12 cellular contexts compared by ENCODE assay signal in the genomic region with DNA sequence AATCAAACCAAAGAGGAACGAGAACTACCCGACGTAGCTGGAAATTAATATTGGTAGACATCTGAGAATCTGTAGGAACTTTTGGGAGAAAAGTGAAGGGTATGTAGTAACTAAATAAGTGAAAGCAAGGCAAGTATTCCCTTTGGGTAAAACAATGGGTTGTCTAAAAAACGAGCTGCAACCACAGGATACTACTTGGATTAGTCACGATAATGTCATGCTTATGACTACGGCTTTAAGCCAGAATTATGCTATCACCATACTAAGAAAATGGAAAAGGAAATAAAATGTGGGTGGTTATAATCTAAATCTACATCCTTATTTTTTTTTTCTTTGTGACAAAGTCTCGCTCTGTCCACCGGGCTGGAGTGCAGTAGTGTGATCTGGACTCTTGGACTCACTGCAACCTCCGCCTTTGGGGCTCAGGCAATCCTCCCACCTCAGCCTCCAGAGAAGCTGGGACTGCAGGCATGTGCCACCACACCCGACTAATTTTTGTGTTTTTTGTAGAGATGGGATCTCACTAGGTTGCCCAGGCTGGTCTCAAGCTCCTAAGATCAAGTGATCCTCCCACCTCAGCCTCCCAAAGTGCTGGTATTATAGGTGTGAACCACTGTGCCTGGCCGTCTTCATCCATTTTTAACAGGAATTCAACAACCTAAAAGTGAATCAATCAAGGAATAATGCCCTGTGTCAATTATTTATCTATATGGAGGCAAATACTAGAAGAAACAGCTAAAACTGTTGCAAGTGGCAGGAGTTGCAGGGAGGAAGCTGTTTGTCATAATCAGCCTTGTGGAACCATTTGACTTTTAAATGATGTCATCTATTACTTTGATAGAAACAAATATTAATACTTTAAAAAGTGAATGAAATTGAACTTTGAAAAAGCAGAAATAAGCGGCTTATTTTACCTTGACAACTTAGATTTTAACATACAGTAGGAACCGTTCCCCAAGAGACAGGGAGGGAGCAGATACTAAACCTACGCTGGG.
DNase-seq lines count a peak whose midpoint lies in the region; ATAC-seq, FAIRE-seq and TF ChIP-seq lines count a peak whose summit lies in the region.
"Had no signal": no experiment of that assay in that cellular context is flagged by ENCODE, and none has a peak within 500 bp of the region (broad histone marks: within the 10 kb centered on the region; RNA-seq: fewer than 3 reads in every experiment).

No MANE protein-coding gene starts in this region.

- H3K4me3 Mint-ChIP-seq in stimulated activated effector memory CD8-positive, alpha-beta T cell treated with anti-CD3 and anti-CD28 coated beads, Interleukin-12 subunit alpha, Interleukin-12 subunit beta, amount 100 ng/mL, for 72 hours = no peak overlapping the region
- H3K4me3 Mint-ChIP-seq in stimulated activated naive CD8-positive, alpha-beta T cell treated with anti-CD3 and anti-CD28 coated beads, Interleukin-15, amount 100 ng/mL, for 72 hours = no peak overlapping the region

- no peaks in the 10 kb centered on the region for H3K9me2 ChIP-seq in PC-3 (replicated peaks; ENCODE audit: low read length)

- DNase-seq in GM18507 (ENCODE audit: extremely low spot score, insufficient read length, low read depth) (no peak), PC-3 (peak; percentile 69), epithelial cell of prostate (ENCODE audit: low read depth, low spot score) (no peak), T-helper 1 cell (no peak), NCI-H526 treated with DMSO at 0.1 percent for 48 hours (lab: John Stamatoyannopoulos, UW) (no peak)
- no peak for DNase-seq in stimulated activated effector memory CD8-positive, alpha-beta T cell treated with anti-CD3 and anti-CD28 coated beads, Interleukin-12 subunit alpha, Interleukin-12 subunit beta, amount 100 ng/mL, for 72 hours (ENCODE audit: low spot score in 2 of 2)
- DNase-seq in stimulated activated naive CD8-positive, alpha-beta T cell treated with anti-CD3 and anti-CD28 coated beads, Interleukin-15, amount 100 ng/mL, for 72 hours = no peak
- DNase-seq: activated naive CD4-positive, alpha-beta T cell; MM.1S; NCI-H446 treated with DMSO at 0.1 percent for 48 hours; small intestine had no signal

- H3K9me3 Mint-ChIP-seq in stimulated activated effector memory CD8-positive, alpha-beta T cell treated with anti-CD3 and anti-CD28 coated beads, Interleukin-12 subunit alpha, Interleukin-12 subunit beta, amount 100 ng/mL, for 72 hours = no peaks in the 10 kb centered on the region
- H3K9me3 Mint-ChIP-seq in stimulated activated naive CD8-positive, alpha-beta T cell treated with anti-CD3 and anti-CD28 coated beads, Interleukin-15, amount 100 ng/mL, for 72 hours = no peaks in the 10 kb centered on the region

- POLR2A ChIA-PET in PC-3 (lab: Charles Lee; ENCODE audit: unreplicated experiment) = no interaction called here

- TF ChIP-seq CTCF in PC-3 (conservative IDR thresholded peaks at IDR 0.05; ENCODE audit: low read depth, low read length) = no peak

- no peaks in the 10 kb centered on the region for H3K4me1 Mint-ChIP-seq in stimulated activated effector memory CD8-positive, alpha-beta T cell treated with anti-CD3 and anti-CD28 coated beads, Interleukin-12 subunit alpha, Interleukin-12 subunit beta, amount 100 ng/mL, for 72 hours
- no peaks in the 10 kb centered on the region for H3K4me1 Mint-ChIP-seq in stimulated activated naive CD8-positive, alpha-beta T cell treated with anti-CD3 and anti-CD28 coated beads, Interleukin-15, amount 100 ng/mL, for 72 hours

- no peaks in the 10 kb centered on the region for H4K20me1 ChIP-seq in PC-3 (ENCODE audit: low read length)

- peak overlapping the region; percentile 64 for H3K4me2 ChIP-seq in PC-3 (ENCODE audit: low read length)

- H3F3A ChIP-seq in PC-3 (ENCODE audit: low read length, unreplicated experiment) = no peaks in the 10 kb centered on the region

- no peaks in the 10 kb centered on the region for H3K36me3 Mint-ChIP-seq in stimulated activated effector memory CD8-positive, alpha-beta T cell treated with anti-CD3 and anti-CD28 coated beads, Interleukin-12 subunit alpha, Interleukin-12 subunit beta, amount 100 ng/mL, for 72 hours

- peaks cover 41% of the 10 kb centered on the region for H3K4me1 ChIP-seq in PC-3 (ENCODE audit: insufficient read depth, low read length)
- H3K4me1 ChIP-seq: HAP-1 had no signal

- no peaks in the 10 kb centered on the region for H3K27me3 ChIP-seq in PC-3 (ENCODE audit: low read length)

- no peaks in the 10 kb centered on the region for H3K9me3 ChIP-seq in PC-3 (ENCODE audit: low read length)
- H3K9me3 ChIP-seq: HAP-1 had no signal

- no peaks in the 10 kb centered on the region for H3K36me3 ChIP-seq in PC-3 (ENCODE audit: low read depth, low read length)
- H3K36me3 ChIP-seq: HAP-1 had no signal

- no TSS peak for BruUV-seq in PC-3 (replicated peaks; lab: Mats Ljungman, UMichigan)

- peak overlapping the region; percentile 62 for H3K9ac ChIP-seq in PC-3 (ENCODE audit: low read length)

- peak; percentile 57 for ATAC-seq in PC-3
- ATAC-seq in stimulated activated effector memory CD8-positive, alpha-beta T cell treated with anti-CD3 and anti-CD28 coated beads, Interleukin-12 subunit alpha, Interleukin-12 subunit beta, amount 100 ng/mL, for 72 hours = peak; percentile 32
- ATAC-seq in stimulated activated naive CD8-positive, alpha-beta T cell treated with anti-CD3 and anti-CD28 coated beads, Interleukin-15, amount 100 ng/mL, for 72 hours = no peak

- no peak overlapping the region for H3K4me3 ChIP-seq in PC-3 (ENCODE audit: low read length)
- H3K4me3 ChIP-seq: HAP-1 had no signal

- H3K27ac ChIP-seq in PC-3 (ENCODE audit: low read length) = peak overlapping the region; percentile 91
- peak overlapping the region; percentile 55 for H3K27ac ChIP-seq in epithelial cell of prostate

- peaks cover 23% of the 10 kb centered on the region for H3K27me3 Mint-ChIP-seq in stimulated activated naive CD8-positive, alpha-beta T cell treated with anti-CD3 and anti-CD28 coated beads, Interleukin-15, amount 100 ng/mL, for 72 hours

- peak; percentile 54 for FAIRE-seq in GM18507 (lab: Jason Lieb, UNC)
- FAIRE-seq: small intestine had no signal

- H3K27ac Mint-ChIP-seq in stimulated activated effector memory CD8-positive, alpha-beta T cell treated with anti-CD3 and anti-CD28 coated beads, Interleukin-12 subunit alpha, Interleukin-12 subunit beta, amount 100 ng/mL, for 72 hours = no peak overlapping the region
- H3K27ac Mint-ChIP-seq in stimulated activated naive CD8-positive, alpha-beta T cell treated with anti-CD3 and anti-CD28 coated beads, Interleukin-15, amount 100 ng/mL, for 72 hours = no peak overlapping the region

- intact Hi-C loops in PC-3 (cut with micrococcal nuclease) = loop anchor here (5.0 kb wide), 2 partner anchors 69 to 404 kb away; no protein-coding TSS in a partner anchor

- H2AFZ ChIP-seq in PC-3 (ENCODE audit: low read length) = no peak overlapping the region

- H3K79me2 ChIP-seq in PC-3 (ENCODE audit: low read length) = no peaks in the 10 kb centered on the region

- CTCF ChIA-PET in PC-3 (lab: Charles Lee) = interaction anchor here (0.6 to 0.8 kb wide), 3 partner anchors 95 to 701 kb away, joined by 3 read pairs; partner anchors contain the start of gene PRPF18
